13 cellular contexts compared by ENCODE assay signal in the genomic region with DNA sequence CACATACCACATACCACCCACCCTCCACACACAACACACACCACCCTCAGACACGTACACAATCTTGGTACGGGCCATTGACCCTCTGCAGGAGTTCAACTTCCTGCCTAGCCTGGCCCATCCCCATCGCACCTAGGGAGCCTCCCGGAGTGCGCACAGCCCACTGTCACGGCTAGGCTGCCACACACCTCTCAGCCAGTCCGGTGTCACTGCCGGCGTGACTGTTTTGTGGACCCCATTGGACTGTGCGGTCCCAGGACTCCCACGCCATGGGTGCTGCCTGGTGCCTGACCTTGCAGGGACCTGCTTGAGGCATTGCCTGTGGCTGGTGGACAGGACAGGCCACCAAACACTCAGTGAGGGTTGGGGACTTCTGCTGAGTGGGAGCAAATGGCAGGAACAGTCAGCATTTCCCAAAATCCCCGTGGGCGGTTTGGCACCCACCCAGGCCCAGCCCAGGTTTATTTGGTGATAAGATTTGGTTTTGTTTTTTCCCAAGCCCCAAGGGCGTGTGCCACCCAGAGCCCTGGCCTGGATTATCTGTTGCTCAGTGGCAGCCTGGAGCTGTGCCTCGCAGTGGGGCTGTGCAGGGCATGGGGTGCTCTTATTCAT. TPM values are rescaled to one million over a fixed set of nuclear protein-coding genes. Genes with fewer than 3 reads are reported as not detected.
"Had no signal": no experiment of that assay in that cellular context is flagged by ENCODE, and none has a peak within 500 bp of the region (broad histone marks: within the 10 kb centered on the region; RNA-seq: fewer than 3 reads in every experiment).

No MANE protein-coding gene starts in this region.

- H3K27me3 ChIP-seq: ovary had no signal

- H3K27ac ChIP-seq: ovary, tibial artery had no signal

- H3K36me3 ChIP-seq: ovary, tibial artery had no signal

- H3K9me3 ChIP-seq: ovary, tibial artery had no signal

- DNase-seq: activated CD4-positive, alpha-beta T cell treated with anti-CD3 and anti-CD28 coated beads, Interleukin-2, amount 10 ng/mL, durations not matched to agents 24 days and 14 days; activated naive CD4-positive, alpha-beta T cell; cerebellar nuclear complex; endodermal cell; glutamatergic neuron; ovary; stimulated activated CD4-positive, alpha-beta T cell treated with anti-CD3 and anti-CD28 coated beads, Interleukin-4, amount 100 ng/mL, for 4 hours; tibial artery had no signal

- H3K4me3 ChIP-seq: ovary, tibial artery had no signal

- ATAC-seq: WTC11 had no signal

RNA-seq across cellular contexts. Expression of gene RAB7B, which starts 27.7 kb away (rescaled TPM):
- total RNA-seq: activated CD4-positive, alpha-beta T cell treated with anti-CD3 and anti-CD28 coated beads, Interleukin-2, amount 10 ng/mL, durations not matched to agents 24 days and 14 days; activated T-helper 1 cell treated with anti-CD3 and anti-CD28 coated beads, Interleukin-12 subunit alpha, Interleukin-12 subunit beta, Interleukin-2, Interleukin-4 antibody, amounts not matched to agents 30 ng/mL and 10 ng/mL and 1 ng/mL, durations not matched to agents 14 hours and 24 hours and 36 hours; dermis microvascular lymphatic vessel endothelial cell; endodermal cell; WTC11 had no signal
- polyA plus RNA-seq: neural cell had no signal

RNA-seq across cellular contexts. Expression of gene SLC26A9, which starts 32.2 kb away (rescaled TPM):
- total RNA-seq: activated CD4-positive, alpha-beta T cell treated with anti-CD3 and anti-CD28 coated beads, Interleukin-2, amount 10 ng/mL, durations not matched to agents 24 days and 14 days; activated T-helper 1 cell treated with anti-CD3 and anti-CD28 coated beads, Interleukin-12 subunit alpha, Interleukin-12 subunit beta, Interleukin-2, Interleukin-4 antibody, amounts not matched to agents 30 ng/mL and 10 ng/mL and 1 ng/mL, durations not matched to agents 14 hours and 24 hours and 36 hours; dermis microvascular lymphatic vessel endothelial cell; skeletal muscle tissue had no signal
- polyA plus RNA-seq: neural cell had no signal

RNA-seq across cellular contexts. Expression of gene CTSE, which starts 48.2 kb away (rescaled TPM):
- total RNA-seq: activated CD4-positive, alpha-beta T cell treated with anti-CD3 and anti-CD28 coated beads, Interleukin-2, amount 10 ng/mL, durations not matched to agents 24 days and 14 days; activated T-helper 1 cell treated with anti-CD3 and anti-CD28 coated beads, Interleukin-12 subunit alpha, Interleukin-12 subunit beta, Interleukin-2, Interleukin-4 antibody, amounts not matched to agents 30 ng/mL and 10 ng/mL and 1 ng/mL, durations not matched to agents 14 hours and 24 hours and 36 hours; dermis microvascular lymphatic vessel endothelial cell had no signal
- polyA plus RNA-seq: neural cell had no signal
